In genomic region chr10:4240641-4241197, GRCh38 we compare ENCODE assay signal across 11 cellular contexts.
DNase-seq lines count a peak whose midpoint lies in the region; ATAC-seq, FAIRE-seq and TF ChIP-seq lines count a peak whose summit lies in the region.
"Had no signal": no experiment of that assay in that cellular context is flagged by ENCODE, and none has a peak within 500 bp of the region (broad histone marks: within the 10 kb centered on the region; RNA-seq: fewer than 3 reads in every experiment).

No MANE protein-coding gene starts in this region.

- no peak for TF ChIP-seq POLR2A in H54 (IDR thresholded peaks at IDR 0.05; ENCODE audit: low read depth, low read length)
- TF ChIP-seq POLR2A in lower leg skin (IDR thresholded peaks at IDR 0.05) = no peak

- no peaks in the 10 kb centered on the region for H3K27me3 ChIP-seq in brain microvascular endothelial cell (replicated peaks)
- no peaks in the 10 kb centered on the region for H3K27me3 ChIP-seq in skeletal muscle satellite cell (ENCODE audit: control insufficient read depth, insufficient read depth, low read length)
- H3K27me3 ChIP-seq: dorsolateral prefrontal cortex had no signal

- H3K9ac ChIP-seq in skeletal muscle satellite cell (ENCODE audit: low read depth, low read length) = peak overlapping the region; percentile 94

- intact Hi-C loops in lower leg skin (cut with DNase I; ENCODE audit: low total_unique reads) = no loop called here

- H3K4me2 ChIP-seq in skeletal muscle satellite cell (ENCODE audit: low read length) = peak overlapping the region; percentile 78

- peaks cover 52% of the 10 kb centered on the region for H3K4me1 ChIP-seq in skeletal muscle satellite cell (ENCODE audit: control insufficient read depth, insufficient read depth, low read length)

- H3K27ac ChIP-seq in brain microvascular endothelial cell = peak overlapping the region; percentile 100

- no peak overlapping the region for H3K4me3 ChIP-seq in brain microvascular endothelial cell (ENCODE audit: low read depth, low read length)
- peak overlapping the region; percentile 28 for H3K4me3 ChIP-seq in skeletal muscle satellite cell (ENCODE audit: low read length)
- H3K4me3 ChIP-seq in lower leg skin (ENCODE audit: low read depth, poor library complexity, severe bottlenecking) = no peak overlapping the region

- WGBS in lower leg skin, 2 donors = 59 to 66% methylated on average over 6 of the region's 6 CpGs

- DNase-seq in H54 (ENCODE audit: insufficient read length, low spot score) (no peak), brain microvascular endothelial cell (peak; percentile 80), hepatic stellate cell (ENCODE audit: low spot score) (peak; percentile 38), NOMO-1 (lab: John Stamatoyannopoulos, UW; ENCODE audit: unreplicated experiment in 2 of 2) (no peak), lower leg skin (ENCODE audit: low spot score in 2 of 2) (no peak), ACHN (no peak)
- DNase-seq: activated CD8-positive, alpha-beta memory T cell treated with anti-CD3 and anti-CD28 coated beads, Interleukin-2, amount 50 U/mL, for 48 hours; dorsolateral prefrontal cortex; stimulated activated CD4-positive, alpha-beta T cell treated with anti-CD3 and anti-CD28 coated beads, Interleukin-2, amount 100 ng/mL, for 48 hours had no signal

- ATAC-seq in HG03432 (IDR thresholded peaks at IDR 0.05; ENCODE audit: unreplicated experiment) = no peak

- FAIRE-seq in H54 (lab: Jason Lieb, UNC) = peak; percentile 75

- H3K9me3 ChIP-seq in skeletal muscle satellite cell (replicated peaks; ENCODE audit: low read length) = no peaks in the 10 kb centered on the region

- TF ChIP-seq CTCF in brain microvascular endothelial cell (IDR thresholded peaks at IDR 0.05; ENCODE audit: low read depth, low read length, missing control alignments) = no peak
- no peak for TF ChIP-seq CTCF in lower leg skin (IDR thresholded peaks at IDR 0.05)

- in situ Hi-C loops in brain microvascular endothelial cell (cut with HindIII; ENCODE audit: low pct_ligation_motif_present, low sequenced_read_pairs) = loop anchor here (10.0 kb wide), 1 partner anchor 524 kb away; no protein-coding TSS in a partner anchor
- in situ Hi-C loops in ACHN (cut with HindIII; ENCODE audit: low pct_ligation_motif_present, low pct_unique_long_range_greater_than_20kb, low sequenced_read_pairs) = no loop called here

- H3K36me3 ChIP-seq in brain microvascular endothelial cell (replicated peaks) (no peaks in the 10 kb centered on the region), skeletal muscle satellite cell (ENCODE audit: insufficient read depth, low read length) (no peaks in the 10 kb centered on the region)

Comparison
In these comparisons a context has a peak if more than half of its experiments do, and no peak if none do; other contexts are left out.
1. DNase-seq: peak in brain microvascular endothelial cell (single experiment) and hepatic stellate cell (single experiment); none in H54 (single experiment), NOMO-1 (0 of 2), lower leg skin (0 of 2) and ACHN (single experiment).